In the genomic region with DNA sequence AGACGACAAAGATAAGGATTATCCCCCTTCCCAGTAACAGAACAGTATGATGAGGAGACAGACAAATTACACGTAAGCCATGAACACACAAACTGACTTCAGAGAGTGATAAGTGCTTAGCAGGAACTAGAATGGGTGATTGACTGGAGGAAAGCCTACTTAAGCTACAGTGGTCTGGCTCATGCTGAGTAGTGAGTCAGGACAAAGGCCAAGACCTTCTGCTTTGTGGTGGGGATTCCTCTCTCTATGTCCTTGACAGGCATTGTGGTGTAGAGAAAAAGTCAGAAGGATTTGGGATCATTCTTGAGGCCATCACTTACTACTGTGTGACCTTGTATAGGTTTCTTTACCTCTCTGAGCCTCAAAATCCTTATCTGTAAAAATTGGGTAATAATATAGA, we compare ENCODE assay signal across 1 cellular context.
TF ChIP-seq lines count a peak whose summit lies in the region.

No MANE protein-coding gene starts in this region.

TF ChIP-seq in K562, 482 proteins besides CTCF, POLR2A, EP300 and RAD21 (continued from another document and continues in another):
- TF ChIP-seq CHCHD3 (CRISPR knock-in tag; IDR thresholded peaks at IDR 0.05) (no peak), ZBTB12 (CRISPR knock-in tag; IDR thresholded peaks at IDR 0.05) (no peak), SNRNP70 (optimal IDR thresholded peaks at IDR 0.05; ENCODE audit: low read depth, low read length) (no peak), LEF1 (IDR thresholded peaks at IDR 0.05) (no peak), STAT5B (CRISPR knock-in tag; IDR thresholded peaks at IDR 0.05) (no peak), FOXJ3 (CRISPR knock-in tag; IDR thresholded peaks at IDR 0.05) (no peak), HEY1 (CRISPR knock-in tag; IDR thresholded peaks at IDR 0.05; ENCODE audit: borderline replicate concordance) (no peak), ZNF766 (CRISPR knock-in tag; conservative IDR thresholded peaks at IDR 0.05) (no peak), HDAC1 (IDR thresholded peaks at IDR 0.05) (peak in 1 of 2 experiments; percentile 57; a peak in 2 of 4 replicates), ZNF57 (CRISPR knock-in tag; IDR thresholded peaks at IDR 0.05) (no peak), MLLT1 (IDR thresholded peaks at IDR 0.05) (no peak), BRF1 (IDR thresholded peaks at IDR 0.05; ENCODE audit: borderline replicate concordance, extremely low read depth, insufficient read length) (no peak), DACH1 (IDR thresholded peaks at IDR 0.05; ENCODE audit: partially characterized antibody) (peak; percentile 47), BCOR (IDR thresholded peaks at IDR 0.05) (peak; percentile 94), ILK (tag; IDR thresholded peaks at IDR 0.05; ENCODE audit: borderline replicate concordance, low read depth) (no peak), ZNF24 (IDR thresholded peaks at IDR 0.05) (no peak), BHLHE40 (IDR thresholded peaks at IDR 0.05; ENCODE audit: low read length) (peak; percentile 8; the same call in 1 of the 2 replicates), CREBBP (IDR thresholded peaks at IDR 0.05; ENCODE audit: low read depth, low read length) (no peak), ZFP36 (IDR thresholded peaks at IDR 0.05; ENCODE audit: low read depth, low read length, partially characterized antibody) (peak; percentile 83), HDAC3 (IDR thresholded peaks at IDR 0.05; ENCODE audit: borderline replicate concordance, partially characterized antibody) (peak; percentile 63), YBX1 (IDR thresholded peaks at IDR 0.05) (no peak), ZNF12 (CRISPR knock-in tag; IDR thresholded peaks at IDR 0.05) (no peak), MCM2 (IDR thresholded peaks at IDR 0.05; ENCODE audit: low read depth) (no peak), ZNF274 (IDR thresholded peaks at IDR 0.05; ENCODE audit: borderline replicate concordance, low read depth, low read length) (no peak), ZNF347 (CRISPR knock-in tag; IDR thresholded peaks at IDR 0.05; ENCODE audit: low read depth) (no peak), CBFA2T3 (IDR thresholded peaks at IDR 0.05) (peak; percentile 78), FOXJ2 (tag; IDR thresholded peaks at IDR 0.05) (no peak), GATA2 (CRISPR knock-in tag; IDR thresholded peaks at IDR 0.05) (no peak), XRCC4 (IDR thresholded peaks at IDR 0.05; ENCODE audit: extremely low read depth, insufficient read depth, insufficient read length) (no peak), ZKSCAN3 (CRISPR knock-in tag; IDR thresholded peaks at IDR 0.05) (no peak)
- TF ChIP-seq, protein P1, sequence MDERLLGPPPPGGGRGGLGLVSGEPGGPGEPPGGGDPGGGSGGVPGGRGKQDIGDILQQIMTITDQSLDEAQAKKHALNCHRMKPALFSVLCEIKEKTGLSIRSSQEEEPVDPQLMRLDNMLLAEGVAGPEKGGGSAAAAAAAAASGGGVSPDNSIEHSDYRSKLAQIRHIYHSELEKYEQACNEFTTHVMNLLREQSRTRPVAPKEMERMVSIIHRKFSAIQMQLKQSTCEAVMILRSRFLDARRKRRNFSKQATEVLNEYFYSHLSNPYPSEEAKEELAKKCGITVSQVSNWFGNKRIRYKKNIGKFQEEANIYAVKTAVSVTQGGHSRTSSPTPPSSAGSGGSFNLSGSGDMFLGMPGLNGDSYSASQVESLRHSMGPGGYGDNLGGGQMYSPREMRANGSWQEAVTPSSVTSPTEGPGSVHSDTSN (CRISPR knock-in tag; IDR thresholded peaks at IDR 0.05; ENCODE audit: low read depth) = no peak
- TF ChIP-seq, protein P1 (tag; conservative IDR thresholded peaks at IDR 0.05; ENCODE audit: low read depth) = peak; percentile 42; the same call in 1 of the 2 replicates
- TF ChIP-seq, protein P2, sequence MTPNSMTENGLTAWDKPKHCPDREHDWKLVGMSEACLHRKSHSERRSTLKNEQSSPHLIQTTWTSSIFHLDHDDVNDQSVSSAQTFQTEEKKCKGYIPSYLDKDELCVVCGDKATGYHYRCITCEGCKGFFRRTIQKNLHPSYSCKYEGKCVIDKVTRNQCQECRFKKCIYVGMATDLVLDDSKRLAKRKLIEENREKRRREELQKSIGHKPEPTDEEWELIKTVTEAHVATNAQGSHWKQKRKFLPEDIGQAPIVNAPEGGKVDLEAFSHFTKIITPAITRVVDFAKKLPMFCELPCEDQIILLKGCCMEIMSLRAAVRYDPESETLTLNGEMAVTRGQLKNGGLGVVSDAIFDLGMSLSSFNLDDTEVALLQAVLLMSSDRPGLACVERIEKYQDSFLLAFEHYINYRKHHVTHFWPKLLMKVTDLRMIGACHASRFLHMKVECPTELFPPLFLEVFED (CRISPR knock-in tag; conservative IDR thresholded peaks at IDR 0.05) = no peak
- TF ChIP-seq, protein P3, sequence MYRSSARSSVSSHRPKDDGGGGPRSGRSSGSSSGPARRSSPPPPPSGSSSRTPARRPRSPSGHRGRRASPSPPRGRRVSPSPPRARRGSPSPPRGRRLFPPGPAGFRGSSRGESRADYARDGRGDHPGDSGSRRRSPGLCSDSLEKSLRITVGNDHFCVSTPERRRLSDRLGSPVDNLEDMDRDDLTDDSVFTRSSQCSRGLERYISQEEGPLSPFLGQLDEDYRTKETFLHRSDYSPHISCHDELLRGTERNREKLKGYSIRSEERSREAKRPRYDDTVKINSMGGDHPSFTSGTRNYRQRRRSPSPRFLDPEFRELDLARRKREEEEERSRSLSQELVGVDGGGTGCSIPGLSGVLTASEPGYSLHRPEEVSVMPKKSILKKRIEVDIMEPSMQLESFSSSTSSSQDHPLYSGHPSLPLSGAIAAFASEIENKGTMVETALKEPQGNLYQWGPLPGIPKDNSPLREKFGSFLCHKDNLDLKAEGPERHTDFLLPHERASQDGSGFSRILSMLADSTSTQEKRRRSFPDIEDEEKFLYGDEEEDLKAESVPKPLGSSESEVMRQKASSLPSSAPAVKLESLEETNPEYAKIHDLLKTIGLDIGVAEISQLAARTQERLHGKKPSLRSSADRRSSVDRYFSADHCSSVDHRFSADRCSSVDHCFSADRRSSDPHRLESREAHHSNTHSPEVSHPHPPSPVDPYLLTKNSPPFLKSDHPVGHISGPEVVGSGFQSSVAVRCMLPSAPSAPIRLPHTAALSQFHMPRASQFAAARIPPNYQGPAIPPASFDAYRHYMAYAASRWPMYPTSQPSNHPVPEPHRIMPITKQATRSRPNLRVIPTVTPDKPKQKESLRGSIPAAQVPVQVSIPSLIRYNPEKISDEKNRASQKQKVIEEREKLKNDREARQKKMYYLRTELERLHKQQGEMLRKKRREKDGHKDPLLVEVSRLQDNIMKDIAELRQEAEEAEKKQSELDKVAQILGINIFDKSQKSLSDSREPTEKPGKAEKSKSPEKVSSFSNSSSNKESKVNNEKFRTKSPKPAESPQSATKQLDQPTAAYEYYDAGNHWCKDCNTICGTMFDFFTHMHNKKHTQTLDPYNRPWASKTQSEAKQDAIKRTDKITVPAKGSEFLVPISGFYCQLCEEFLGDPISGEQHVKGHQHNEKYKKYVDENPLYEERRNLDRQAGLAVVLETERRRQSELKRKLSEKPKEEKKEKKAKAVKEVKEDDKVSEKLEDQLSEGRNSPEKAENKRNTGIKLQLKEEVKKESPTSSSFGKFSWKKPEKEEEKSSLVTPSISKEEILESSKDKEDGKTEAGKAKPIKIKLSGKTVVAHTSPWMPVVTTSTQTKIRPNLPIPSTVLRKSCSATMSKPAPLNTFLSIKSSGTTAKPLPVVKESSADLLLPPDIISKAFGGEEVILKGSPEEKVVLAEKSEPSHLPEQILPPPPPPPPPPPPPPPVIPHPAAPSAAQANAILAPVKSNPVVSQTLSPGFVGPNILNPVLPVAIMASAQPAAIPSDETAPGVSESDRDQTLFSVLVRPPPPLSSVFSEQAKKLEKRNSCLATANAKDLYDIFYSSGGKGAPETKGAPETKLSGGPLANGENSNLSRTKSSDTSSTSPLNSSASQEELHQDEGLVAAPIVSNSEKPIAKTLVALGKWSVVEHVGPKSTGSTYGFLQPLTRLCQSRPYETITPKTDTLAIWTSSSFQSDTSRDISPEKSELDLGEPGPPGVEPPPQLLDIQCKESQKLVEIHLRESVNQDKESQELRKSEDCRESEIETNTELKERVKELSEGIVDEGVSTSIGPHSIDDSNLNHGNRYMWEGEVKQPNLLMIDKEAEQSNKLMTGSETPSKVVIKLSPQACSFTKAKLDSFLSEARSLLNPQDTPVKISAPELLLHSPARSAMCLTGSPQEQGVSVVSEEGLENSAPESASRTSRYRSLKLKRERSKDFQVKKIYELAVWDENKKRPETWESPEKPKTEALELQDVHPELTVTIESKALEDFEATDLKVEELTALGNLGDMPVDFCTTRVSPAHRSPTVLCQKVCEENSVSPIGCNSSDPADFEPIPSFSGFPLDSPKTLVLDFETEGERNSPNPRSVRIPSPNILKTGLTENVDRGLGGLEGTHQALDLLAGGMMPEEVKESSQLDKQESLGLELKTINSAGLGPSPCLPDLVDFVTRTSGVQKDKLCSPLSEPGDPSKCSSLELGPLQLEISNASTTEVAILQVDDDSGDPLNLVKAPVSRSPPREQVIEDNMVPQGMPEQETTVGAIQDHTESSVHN (IDR thresholded peaks at IDR 0.05; ENCODE audit: borderline replicate concordance in 1 of 2, low read depth in 1 of 2) = no peak
- TF ChIP-seq, protein P4, sequence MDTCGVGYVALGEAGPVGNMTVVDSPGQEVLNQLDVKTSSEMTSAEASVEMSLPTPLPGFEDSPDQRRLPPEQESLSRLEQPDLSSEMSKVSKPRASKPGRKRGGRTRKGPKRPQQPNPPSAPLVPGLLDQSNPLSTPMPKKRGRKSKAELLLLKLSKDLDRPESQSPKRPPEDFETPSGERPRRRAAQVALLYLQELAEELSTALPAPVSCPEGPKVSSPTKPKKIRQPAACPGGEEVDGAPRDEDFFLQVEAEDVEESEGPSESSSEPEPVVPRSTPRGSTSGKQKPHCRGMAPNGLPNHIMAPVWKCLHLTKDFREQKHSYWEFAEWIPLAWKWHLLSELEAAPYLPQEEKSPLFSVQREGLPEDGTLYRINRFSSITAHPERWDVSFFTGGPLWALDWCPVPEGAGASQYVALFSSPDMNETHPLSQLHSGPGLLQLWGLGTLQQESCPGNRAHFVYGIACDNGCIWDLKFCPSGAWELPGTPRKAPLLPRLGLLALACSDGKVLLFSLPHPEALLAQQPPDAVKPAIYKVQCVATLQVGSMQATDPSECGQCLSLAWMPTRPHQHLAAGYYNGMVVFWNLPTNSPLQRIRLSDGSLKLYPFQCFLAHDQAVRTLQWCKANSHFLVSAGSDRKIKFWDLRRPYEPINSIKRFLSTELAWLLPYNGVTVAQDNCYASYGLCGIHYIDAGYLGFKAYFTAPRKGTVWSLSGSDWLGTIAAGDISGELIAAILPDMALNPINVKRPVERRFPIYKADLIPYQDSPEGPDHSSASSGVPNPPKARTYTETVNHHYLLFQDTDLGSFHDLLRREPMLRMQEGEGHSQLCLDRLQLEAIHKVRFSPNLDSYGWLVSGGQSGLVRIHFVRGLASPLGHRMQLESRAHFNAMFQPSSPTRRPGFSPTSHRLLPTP (IDR thresholded peaks at IDR 0.05; ENCODE audit: borderline replicate concordance, extremely low read depth, insufficient read length) = no peak
- TF ChIP-seq, protein P5, sequence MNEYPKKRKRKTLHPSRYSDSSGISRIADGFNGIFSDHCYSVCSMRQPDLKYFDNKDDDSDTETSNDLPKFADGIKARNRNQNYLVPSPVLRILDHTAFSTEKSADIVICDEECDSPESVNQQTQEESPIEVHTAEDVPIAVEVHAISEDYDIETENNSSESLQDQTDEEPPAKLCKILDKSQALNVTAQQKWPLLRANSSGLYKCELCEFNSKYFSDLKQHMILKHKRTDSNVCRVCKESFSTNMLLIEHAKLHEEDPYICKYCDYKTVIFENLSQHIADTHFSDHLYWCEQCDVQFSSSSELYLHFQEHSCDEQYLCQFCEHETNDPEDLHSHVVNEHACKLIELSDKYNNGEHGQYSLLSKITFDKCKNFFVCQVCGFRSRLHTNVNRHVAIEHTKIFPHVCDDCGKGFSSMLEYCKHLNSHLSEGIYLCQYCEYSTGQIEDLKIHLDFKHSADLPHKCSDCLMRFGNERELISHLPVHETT (CRISPR knock-in tag; conservative IDR thresholded peaks at IDR 0.05 in 1 of 2, IDR thresholded peaks at IDR 0.05 in 1 of 2) = no peak
